Comparison of ENCODE assay signal across 7 cellular contexts in the genomic region with DNA sequence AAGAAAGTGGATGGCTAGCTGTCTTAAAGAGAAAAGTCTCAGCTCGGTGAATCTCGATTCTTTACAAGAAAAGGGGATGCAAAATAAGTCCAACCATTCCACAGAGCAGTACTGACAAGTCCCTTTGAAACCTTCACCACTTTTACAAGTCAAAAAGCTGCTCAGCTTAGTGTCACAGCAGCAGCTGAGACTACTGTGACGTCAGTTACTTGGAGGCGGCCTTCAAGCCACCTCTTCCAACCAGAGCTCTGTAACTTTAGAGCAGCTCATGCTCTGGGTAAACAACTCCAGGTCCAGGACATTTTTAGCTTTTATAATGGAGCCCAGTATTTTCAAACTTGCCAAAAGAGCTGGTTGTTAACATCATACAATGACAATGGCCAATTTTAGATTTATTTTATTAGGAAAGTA. TPM values are rescaled to one million over a fixed set of nuclear protein-coding genes. Genes with fewer than 3 reads are reported as not detected.
DNase-seq lines count a peak whose midpoint lies in the region; ATAC-seq and TF ChIP-seq lines count a peak whose summit lies in the region.

A gene (minus strand): TSS at position 159 of the 411 bp plus-strand sequence. CDS start 5,408 bp downstream, outside the sequence.

- 39% methylated on average over 4 of the region's 4 CpGs for WGBS in suprapubic skin

- H3K27ac Mint-ChIP-seq in brain (peak within 1 kb of the TSS in 4 of 5 experiments; percentile 23 to 95 (median 74)), T-helper 17 cell (no peak within 1 kb of the TSS)
- H3K27ac Mint-ChIP-seq in activated naive CD4-positive, alpha-beta T cell treated with anti-CD3 and anti-CD28 coated beads, Interleukin-2, amount 10 ng/mL, durations not matched to agents 7 days and 5 days, result no peak within 1 kb of the TSS

- peak; percentile 49 for DNase-seq in M059J (ENCODE audit: low read depth)
- DNase-seq in left lung, result peak in 1 of 2 donors; percentile 79
- DNase-seq in suprapubic skin (ENCODE audit: low spot score in 2 of 2), result peak in 1 of 2 donors; percentile 63
- DNase-seq in T-helper 17 cell, result no peak
- no peak for DNase-seq in KG1 (lab: John Stamatoyannopoulos, UW)
- DNase-seq in activated naive CD4-positive, alpha-beta T cell treated with anti-CD3 and anti-CD28 coated beads, Interleukin-2, amount 10 ng/mL, durations not matched to agents 7 days and 5 days, result no peak

- no peak for TF ChIP-seq EP300 in suprapubic skin (IDR thresholded peaks at IDR 0.05)

- H3K27me3 Mint-ChIP-seq in brain (no peaks in the 10 kb centered on the region), T-helper 17 cell (no peaks in the 10 kb centered on the region)
- peaks cover 5% of the 10 kb centered on the region for H3K27me3 Mint-ChIP-seq in activated naive CD4-positive, alpha-beta T cell treated with anti-CD3 and anti-CD28 coated beads, Interleukin-2, amount 10 ng/mL, durations not matched to agents 7 days and 5 days

- H3K36me3 ChIP-seq in left lung (no peaks in the 10 kb centered on the region), suprapubic skin (no peaks in the 10 kb centered on the region)

- H3K27me3 ChIP-seq in left lung, result no peaks in the 10 kb centered on the region
- H3K27me3 ChIP-seq in suprapubic skin, result no peaks in the 10 kb centered on the region

- TF ChIP-seq CTCF in brain (conservative IDR thresholded peaks at IDR 0.05) (no peak), left lung (IDR thresholded peaks at IDR 0.05) (no peak), suprapubic skin (IDR thresholded peaks at IDR 0.05) (no peak)

- no peak for TF ChIP-seq POLR2A in suprapubic skin (IDR thresholded peaks at IDR 0.05)

- CTCF ChIA-PET in activated naive CD4-positive, alpha-beta T cell treated with anti-CD3 and anti-CD28 coated beads, Interleukin-2, amount 10 ng/mL, durations not matched to agents 7 days and 5 days (lab: Charles Lee), result interaction anchor here (5.4 kb wide), 1 partner anchor 81 kb away, joined by 41 read pairs; no protein-coding TSS in a partner anchor

- H3K4me3 Mint-ChIP-seq in brain, result peak within 1 kb of the TSS in 3 of 5 experiments; percentile 14 to 85 (median 75)
- no peak within 1 kb of the TSS for H3K4me3 Mint-ChIP-seq in T-helper 17 cell
- no peak within 1 kb of the TSS for H3K4me3 Mint-ChIP-seq in activated naive CD4-positive, alpha-beta T cell treated with anti-CD3 and anti-CD28 coated beads, Interleukin-2, amount 10 ng/mL, durations not matched to agents 7 days and 5 days

- intact Hi-C loops in left lung (cut with DNase I), result no loop called here

- H3K9me3 Mint-ChIP-seq in brain, result no peaks in the 10 kb centered on the region
- H3K9me3 Mint-ChIP-seq in activated naive CD4-positive, alpha-beta T cell treated with anti-CD3 and anti-CD28 coated beads, Interleukin-2, amount 10 ng/mL, durations not matched to agents 7 days and 5 days, result no peaks in the 10 kb centered on the region

- H3K4me3 ChIP-seq in left lung (peak within 1 kb of the TSS; percentile 31 to 39), suprapubic skin (peak within 1 kb of the TSS; percentile 26)

- ATAC-seq in left lung (peak; percentile 78), T-helper 17 cell (no peak)

- H3K4me1 Mint-ChIP-seq in brain (peaks cover 79% of the 10 kb centered on the region), T-helper 17 cell (peaks cover 2% of the 10 kb centered on the region)
- H3K4me1 Mint-ChIP-seq in activated naive CD4-positive, alpha-beta T cell treated with anti-CD3 and anti-CD28 coated beads, Interleukin-2, amount 10 ng/mL, durations not matched to agents 7 days and 5 days, result peaks cover 13% of the 10 kb centered on the region

- H3K4me1 ChIP-seq in left lung (peaks cover 0 to 22% of the 10 kb centered on the region in 2 donors), suprapubic skin (peaks cover 29% of the 10 kb centered on the region)

- H3K27ac ChIP-seq in left lung, result peak within 1 kb of the TSS; percentile 64 to 90
- peak within 1 kb of the TSS; percentile 84 for H3K27ac ChIP-seq in suprapubic skin

- peaks cover 8% of the 10 kb centered on the region for H3K36me3 Mint-ChIP-seq in brain
- no peaks in the 10 kb centered on the region for H3K36me3 Mint-ChIP-seq in T-helper 17 cell (ENCODE audit: low read depth)
- no peaks in the 10 kb centered on the region for H3K36me3 Mint-ChIP-seq in activated naive CD4-positive, alpha-beta T cell treated with anti-CD3 and anti-CD28 coated beads, Interleukin-2, amount 10 ng/mL, durations not matched to agents 7 days and 5 days

- H3K9me3 ChIP-seq in left lung, result no peaks in the 10 kb centered on the region
- no peaks in the 10 kb centered on the region for H3K9me3 ChIP-seq in suprapubic skin
- no peaks in the 10 kb centered on the region for H3K9me3 ChIP-seq in T-helper 17 cell (ENCODE audit: control insufficient read depth, low read length, poor library complexity, severe bottlenecking)

RNA-seq across cellular contexts. Expression of the gene that starts here (rescaled TPM):
- total RNA-seq in M059J (2014; rRNA removed; shearing (Covaris generic)), result 2.2 and 3.0 TPM in 2 replicates
- 24.9 TPM for polyA plus RNA-seq in brain (ENCODE audit: insufficient read depth, low read depth, low replicate concordance)
- total RNA-seq in left lung (10 to 100 TPM; 19.1 to 50.0 TPM), suprapubic skin (1 to 10 TPM in 3 of 4 donors, not detected in 1; 1.4 to 2.7 (median 1.7) TPM), T-helper 17 cell (1 to 10 TPM; 3.5 to 5.1 TPM)

Comparison
In these comparisons a context has a peak if more than half of its experiments do, and no peak if none do; other contexts are left out.
1. H3K27ac Mint-ChIP-seq: peak in brain (4 of 5); none in T-helper 17 cell (single experiment) and activated naive CD4-positive, alpha-beta T cell treated with anti-CD3 and anti-CD28 coated beads, Interleukin-2, amount 10 ng/mL, durations not matched to agents 7 days and 5 days (single experiment).
2. H3K4me3 Mint-ChIP-seq: peak in brain (3 of 5); none in T-helper 17 cell (single experiment) and activated naive CD4-positive, alpha-beta T cell treated with anti-CD3 and anti-CD28 coated beads, Interleukin-2, amount 10 ng/mL, durations not matched to agents 7 days and 5 days (single experiment).